Comparison of ENCODE assay signal across 1 cellular context in the genomic region with DNA sequence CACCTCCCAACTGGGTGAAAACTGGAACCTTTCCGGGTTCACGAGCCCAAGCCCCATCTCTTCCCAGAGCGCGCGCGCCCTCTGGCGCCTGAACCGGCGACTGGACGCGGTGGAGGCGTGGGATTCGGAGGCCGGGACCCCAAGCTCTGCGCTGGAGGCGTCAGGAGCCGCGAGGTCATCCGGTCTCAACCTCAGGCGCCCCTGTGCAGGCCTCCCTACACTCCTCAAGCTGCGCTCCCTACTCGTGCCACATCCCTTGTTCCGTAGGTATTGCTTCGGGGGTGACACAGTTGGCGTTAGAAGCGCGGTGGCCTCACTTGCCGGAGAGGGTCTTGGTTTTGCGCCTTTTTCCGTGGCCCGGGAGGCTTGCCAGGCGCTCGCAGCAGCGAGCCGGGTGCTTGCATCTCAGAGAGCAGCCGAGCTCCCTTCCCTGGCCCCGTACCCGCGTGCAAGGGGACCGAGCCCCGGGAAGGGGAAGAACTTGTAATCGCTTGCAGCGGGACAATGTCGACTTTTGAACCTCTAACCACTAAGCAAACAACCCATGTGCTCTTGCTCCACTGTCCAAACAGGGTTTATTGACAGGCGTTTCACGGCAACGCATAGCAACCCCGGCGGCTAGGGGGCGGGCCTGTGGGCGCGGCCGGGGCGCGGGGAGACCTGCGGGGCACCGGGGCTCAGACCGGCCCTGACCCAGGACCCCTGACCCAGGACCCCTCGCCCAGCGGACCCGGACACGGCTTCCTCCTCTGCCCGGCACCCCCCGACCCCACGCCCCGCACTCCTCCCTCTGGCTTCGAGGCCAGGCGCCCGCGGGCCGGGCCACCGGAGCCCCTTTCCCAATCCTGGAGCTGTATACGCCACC.
A peak's percentile ranks its signal among the peaks of the same experiment; 100 is the strongest.
TF ChIP-seq lines count a peak whose summit lies in the region.

No MANE protein-coding gene starts in this region.

TF ChIP-seq in liver, 16 proteins besides CTCF, POLR2A, EP300 and RAD21 (continued from another document):
- TF ChIP-seq ZBTB33 (IDR thresholded peaks at IDR 0.05) (peak; percentile 6), NR2F2 (IDR thresholded peaks at IDR 0.05) (no peak)
